2 cellular contexts compared by ENCODE assay signal in genomic region chr1:16758060-16758459, GRCh38. TPM values are rescaled to one million over a fixed set of nuclear protein-coding genes. Genes with fewer than 3 reads are reported as not detected.
"Had no signal": no experiment of that assay in that cellular context is flagged by ENCODE, and none has a peak within 500 bp of the region (broad histone marks: within the 10 kb centered on the region; RNA-seq: fewer than 3 reads in every experiment).

No MANE protein-coding gene starts in this region.

RNA-seq across cellular contexts. Expression of gene RNU1-4, which starts 17.7 kb away (rescaled TPM):
- total RNA-seq: GM23338 had no signal
- polyA plus RNA-seq: GM23338, IMR-90 had no signal
